ENCODE assay signal across 9 cellular contexts in the genomic region with DNA sequence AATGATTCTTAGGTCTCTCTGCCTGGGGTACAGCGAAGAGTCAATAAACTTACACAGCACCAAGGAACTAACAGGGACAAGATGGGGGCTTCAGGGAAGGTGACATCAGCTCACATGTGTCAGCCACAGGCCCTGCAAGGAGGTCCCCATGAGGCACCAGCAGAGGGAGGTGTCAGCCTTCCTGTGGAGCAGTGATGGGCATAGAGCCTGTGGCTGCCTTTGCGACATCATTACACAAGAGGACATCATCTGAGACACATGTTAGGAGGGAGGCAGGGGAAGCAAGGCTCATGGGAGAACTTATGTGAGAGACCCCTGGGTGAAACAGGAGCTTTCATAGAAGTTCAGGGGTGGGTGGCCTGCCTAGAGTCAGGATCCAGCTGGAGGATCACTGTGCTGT.
DNase-seq lines count a peak whose midpoint lies in the region; ATAC-seq and TF ChIP-seq lines count a peak whose summit lies in the region.
"Had no signal": no experiment of that assay in that cellular context is flagged by ENCODE, and none has a peak within 500 bp of the region (broad histone marks: within the 10 kb centered on the region; RNA-seq: fewer than 3 reads in every experiment).

No MANE protein-coding gene starts in this region.

- peaks cover 16% of the 10 kb centered on the region for H3K4me1 Mint-ChIP-seq in Caco-2 (ENCODE audit: low read depth, unreplicated experiment)
- no peaks in the 10 kb centered on the region for H3K4me1 Mint-ChIP-seq in stimulated activated memory B cell treated with anti-CD40 and anti-IgM and Interleukin-4, amounts not matched to agents 10 μg/mL and 1 μg/mL and 100 μg/mL, for 72 hours
- no peaks in the 10 kb centered on the region for H3K4me1 Mint-ChIP-seq in naive thymus-derived CD4-positive, alpha-beta T cell

- TF ChIP-seq CTCF in Caco-2 (IDR thresholded peaks at IDR 0.05; ENCODE audit: insufficient read depth in 1 of 2, low read depth in 1 of 2, low read length in 1 of 2, severe bottlenecking in 1 of 2, unreplicated experiment in 1 of 2) = peak; percentile 64 to 84
- peak; percentile 69 for TF ChIP-seq CTCF in RWPE2 (IDR thresholded peaks at IDR 0.05; ENCODE audit: poor library complexity, severe bottlenecking)

- H3K27me3 ChIP-seq in Caco-2 (replicated peaks; ENCODE audit: control insufficient read depth, insufficient read depth, low read length) (no peaks in the 10 kb centered on the region), RWPE2 (ENCODE audit: insufficient read depth, poor library complexity, severe bottlenecking) (no peaks in the 10 kb centered on the region)
- no peaks in the 10 kb centered on the region for H3K27me3 ChIP-seq in naive thymus-derived CD4-positive, alpha-beta T cell (ENCODE audit: control insufficient read depth in 2 of 2, insufficient read depth in 2 of 2, low read length in 2 of 2)

- in situ Hi-C loops in ACHN (cut with HindIII; ENCODE audit: low pct_ligation_motif_present, low pct_unique_long_range_greater_than_20kb, low sequenced_read_pairs) = no loop called here

- no peak overlapping the region for H3K4me3 Mint-ChIP-seq in Caco-2 (ENCODE audit: unreplicated experiment)
- no peak overlapping the region for H3K4me3 Mint-ChIP-seq in stimulated activated memory B cell treated with anti-CD40 and anti-IgM and Interleukin-4, amounts not matched to agents 10 μg/mL and 1 μg/mL and 100 μg/mL, for 72 hours
- H3K4me3 Mint-ChIP-seq in naive thymus-derived CD4-positive, alpha-beta T cell = no peak overlapping the region
- H3K4me3 Mint-ChIP-seq: stimulated activated naive CD8-positive, alpha-beta T cell treated with anti-CD3 and anti-CD28 coated beads, Interleukin-15, Interleukin-2, amounts not matched to agents 100 ng/mL and 50 ng/mL, for 24 hours had no signal

- DNase-seq in Caco-2 = peak; percentile 69 to 73
- no peak for DNase-seq in RWPE2 (ENCODE audit: low spot score)
- peak in 41 of 42 donors; percentile 14 to 78 (median 54) for DNase-seq in head of caudate nucleus
- DNase-seq in ACHN = no peak
- no peak for DNase-seq in NCI-H1436 treated with DMSO at 0.1 percent for 48 hours (lab: John Stamatoyannopoulos, UW)
- no peak for DNase-seq in naive thymus-derived CD4-positive, alpha-beta T cell

- H3K9me3 Mint-ChIP-seq in Caco-2 (ENCODE audit: unreplicated experiment) = no peaks in the 10 kb centered on the region
- H3K9me3 Mint-ChIP-seq in stimulated activated memory B cell treated with anti-CD40 and anti-IgM and Interleukin-4, amounts not matched to agents 10 μg/mL and 1 μg/mL and 100 μg/mL, for 72 hours = peaks cover 3% of the 10 kb centered on the region
- H3K9me3 Mint-ChIP-seq in naive thymus-derived CD4-positive, alpha-beta T cell = peaks cover 0 to 7% (median 0%) of the 10 kb centered on the region in 11 donors

- BruUV-seq in Caco-2 (replicated peaks; lab: Mats Ljungman, UMichigan) = no TSS peak

- H3K9me3 ChIP-seq in Caco-2 = no peaks in the 10 kb centered on the region
- no peaks in the 10 kb centered on the region for H3K9me3 ChIP-seq in RWPE2 (ENCODE audit: severe bottlenecking)
- no peaks in the 10 kb centered on the region for H3K9me3 ChIP-seq in naive thymus-derived CD4-positive, alpha-beta T cell (ENCODE audit: control insufficient read depth in 2 of 3, low read length in 3 of 3)

- POLR2A ChIA-PET in Caco-2 (lab: Charles Lee) = no interaction called here
- POLR2A ChIA-PET in naive thymus-derived CD4-positive, alpha-beta T cell (lab: Charles Lee) = no interaction called here

- H3K36me3 ChIP-seq in Caco-2 (ENCODE audit: control insufficient read depth, insufficient read depth, low read length) (no peaks in the 10 kb centered on the region), RWPE2 (ENCODE audit: low read depth) (no peaks in the 10 kb centered on the region)
- H3K36me3 ChIP-seq in naive thymus-derived CD4-positive, alpha-beta T cell (ENCODE audit: control insufficient read depth in 2 of 3, insufficient read depth in 3 of 3, low read length in 3 of 3) = no peaks in the 10 kb centered on the region

- intact Hi-C loops in Caco-2 (cut with micrococcal nuclease; ENCODE audit: unreplicated experiment) (loop anchor here (1.0 to 5.0 kb wide), 5 partner anchors 52 to 991 kb away; no protein-coding TSS in a partner anchor), head of caudate nucleus (cut with DNase I) (no loop called here)
- intact Hi-C loops in naive thymus-derived CD4-positive, alpha-beta T cell (cut with micrococcal nuclease) = no loop called here

- ATAC-seq in GM21786 (IDR thresholded peaks at IDR 0.05; ENCODE audit: unreplicated experiment) (peak; percentile 56), RWPE2 (ENCODE audit: low read depth) (peak; percentile 85)
- ATAC-seq in stimulated activated memory B cell treated with anti-CD40 and anti-IgM and Interleukin-4, amounts not matched to agents 10 μg/mL and 1 μg/mL and 100 μg/mL, for 72 hours = peak; percentile 40
- no peak for ATAC-seq in naive thymus-derived CD4-positive, alpha-beta T cell

- H3K4me3 ChIP-seq in Caco-2 (ENCODE audit: low read depth, low read length) (no peak overlapping the region), RWPE2 (ENCODE audit: severe bottlenecking) (no peak overlapping the region)
- H3K4me3 ChIP-seq in naive thymus-derived CD4-positive, alpha-beta T cell (ENCODE audit: low read length) = no peak overlapping the region

- H3K4me1 ChIP-seq in Caco-2 (peaks cover 13% of the 10 kb centered on the region), RWPE2 (ENCODE audit: insufficient read depth, poor library complexity, severe bottlenecking) (no peaks in the 10 kb centered on the region)
- H3K4me1 ChIP-seq in naive thymus-derived CD4-positive, alpha-beta T cell (ENCODE audit: control insufficient read depth in 2 of 2, insufficient read depth in 2 of 2, low read length in 2 of 2) = no peaks in the 10 kb centered on the region

- CTCF ChIA-PET in Caco-2 (lab: Charles Lee) = interaction anchor here (0.6 to 1.0 kb wide), 4 partner anchors 11 to 387 kb away, joined by 3 to 5 read pairs (median 4); no protein-coding TSS in a partner anchor
- CTCF ChIA-PET in naive thymus-derived CD4-positive, alpha-beta T cell (lab: Charles Lee) = no interaction called here

- H3K27me3 Mint-ChIP-seq in Caco-2 (ENCODE audit: insufficient read depth, unreplicated experiment) = no peaks in the 10 kb centered on the region
- no peaks in the 10 kb centered on the region for H3K27me3 Mint-ChIP-seq in stimulated activated memory B cell treated with anti-CD40 and anti-IgM and Interleukin-4, amounts not matched to agents 10 μg/mL and 1 μg/mL and 100 μg/mL, for 72 hours
- no peaks in the 10 kb centered on the region for H3K27me3 Mint-ChIP-seq in naive thymus-derived CD4-positive, alpha-beta T cell
- H3K27me3 Mint-ChIP-seq: stimulated activated naive CD8-positive, alpha-beta T cell treated with anti-CD3 and anti-CD28 coated beads, Interleukin-15, Interleukin-2, amounts not matched to agents 100 ng/mL and 50 ng/mL, for 24 hours had no signal

- no peak overlapping the region for H3K27ac Mint-ChIP-seq in Caco-2 (ENCODE audit: unreplicated experiment)
- no peak overlapping the region for H3K27ac Mint-ChIP-seq in stimulated activated memory B cell treated with anti-CD40 and anti-IgM and Interleukin-4, amounts not matched to agents 10 μg/mL and 1 μg/mL and 100 μg/mL, for 72 hours
- H3K27ac Mint-ChIP-seq in naive thymus-derived CD4-positive, alpha-beta T cell = no peak overlapping the region
- H3K27ac Mint-ChIP-seq: stimulated activated naive CD8-positive, alpha-beta T cell treated with anti-CD3 and anti-CD28 coated beads, Interleukin-15, Interleukin-2, amounts not matched to agents 100 ng/mL and 50 ng/mL, for 24 hours had no signal

- no peak overlapping the region for H3K27ac ChIP-seq in RWPE2 (ENCODE audit: poor library complexity, severe bottlenecking)
- H3K27ac ChIP-seq in naive thymus-derived CD4-positive, alpha-beta T cell (ENCODE audit: low read depth, low read length) = no peak overlapping the region

- no peaks in the 10 kb centered on the region for H3K36me3 Mint-ChIP-seq in Caco-2 (ENCODE audit: insufficient read depth, unreplicated experiment)
- H3K36me3 Mint-ChIP-seq in stimulated activated memory B cell treated with anti-CD40 and anti-IgM and Interleukin-4, amounts not matched to agents 10 μg/mL and 1 μg/mL and 100 μg/mL, for 72 hours = no peaks in the 10 kb centered on the region
- H3K36me3 Mint-ChIP-seq in naive thymus-derived CD4-positive, alpha-beta T cell = no peaks in the 10 kb centered on the region

Comparison
In these comparisons a context has a peak if more than half of its experiments do, and no peak if none do; other contexts are left out.
1. DNase-seq: peak in Caco-2 (2 of 2) and head of caudate nucleus (41 of 42); none in RWPE2 (single experiment), ACHN (single experiment), NCI-H1436 treated with DMSO at 0.1 percent for 48 hours (single experiment) and naive thymus-derived CD4-positive, alpha-beta T cell (0 of 9).